ENCODE assay signal across 20 cellular contexts in the genomic region with DNA sequence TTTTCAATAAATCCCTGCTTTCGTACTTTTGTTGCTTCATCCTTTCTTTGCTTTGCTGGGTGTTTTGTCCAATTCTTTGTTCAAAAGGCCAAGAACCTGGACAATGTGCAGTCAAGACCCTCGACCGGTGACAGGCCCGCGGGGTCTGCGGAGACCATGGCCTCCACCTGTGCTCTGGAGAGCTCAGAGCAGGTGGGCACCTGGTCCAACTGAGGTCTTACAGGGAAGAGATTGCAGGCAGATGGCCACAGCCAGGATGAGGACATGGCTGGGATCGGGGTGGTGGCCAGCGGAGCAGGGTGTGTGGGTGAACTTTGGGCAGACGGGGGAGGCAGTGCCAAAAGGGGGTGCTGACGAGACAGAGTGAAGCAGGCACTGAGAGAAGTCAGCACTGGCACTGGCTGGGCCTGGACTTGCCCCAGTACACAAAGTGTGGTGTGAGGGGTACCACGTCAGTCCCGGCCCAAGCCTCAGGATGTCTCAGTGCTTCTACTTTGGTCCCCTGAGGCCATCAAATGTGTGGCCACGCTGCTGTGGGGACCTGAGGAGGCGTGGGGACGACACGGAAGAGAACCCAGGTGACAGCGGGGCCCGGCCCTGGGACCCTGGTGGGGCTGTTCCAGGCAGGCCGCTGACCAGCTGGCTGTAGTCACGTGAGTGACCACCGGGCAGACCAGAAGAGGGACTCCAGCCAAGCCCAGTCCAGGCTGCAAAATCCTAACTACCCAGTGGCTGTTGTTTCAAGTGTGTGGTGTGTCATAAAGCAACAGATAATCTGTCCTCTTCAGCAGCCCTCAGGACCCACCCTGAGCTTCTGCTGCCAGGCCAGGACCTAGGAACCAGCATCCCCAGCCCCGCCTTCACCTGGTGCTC. TPM values are rescaled to one million over a fixed set of nuclear protein-coding genes. Genes with fewer than 3 reads are reported as not detected.
DNase-seq lines count a peak whose midpoint lies in the region; ATAC-seq, FAIRE-seq and TF ChIP-seq lines count a peak whose summit lies in the region.
"Had no signal": no experiment of that assay in that cellular context is flagged by ENCODE, and none has a peak within 500 bp of the region (broad histone marks: within the 10 kb centered on the region; RNA-seq: fewer than 3 reads in every experiment).

No MANE protein-coding gene starts in this region.

- H3K36me3 ChIP-seq in right atrium auricular region: peaks cover 51% of the 10 kb centered on the region
- peaks cover 15 to 60% (median 45%) of the 10 kb centered on the region in 4 experiments for H3K36me3 ChIP-seq in H1 (ENCODE audit: control insufficient read depth in 2 of 4, insufficient read depth in 4 of 4, low read length in 3 of 4)
- H3K36me3 ChIP-seq in testis (ENCODE audit: low read depth, missing control alignments): no peaks in the 10 kb centered on the region

- no peak overlapping the region; the same call in 1 of the 2 replicates for H2BK5ac ChIP-seq in H1 (ENCODE audit: low read depth, low read length)

- no peak overlapping the region for H2BK20ac ChIP-seq in H1 (ENCODE audit: low read length)

- no peak overlapping the region for H3K23ac ChIP-seq in H1 (ENCODE audit: insufficient read length)

- H3K9me3 ChIP-seq in right atrium auricular region (no peaks in the 10 kb centered on the region), H1 (ENCODE audit: insufficient read depth in 2 of 2, low read depth in 1 of 2, low read length in 1 of 2) (no peaks in the 10 kb centered on the region), testis (no peaks in the 10 kb centered on the region)
- H3K9me3 ChIP-seq: BLaER1 had no signal

- H2BK120ac ChIP-seq in H1 (replicated peaks; ENCODE audit: low read depth, low read length): no peak overlapping the region

- peaks cover 8 to 45% of the 10 kb centered on the region in 2 experiments for H4K20me1 ChIP-seq in H1 (replicated peaks in 1 of 2; ENCODE audit: control insufficient read depth in 1 of 2, insufficient read depth in 2 of 2, low read length in 2 of 2)

- TF ChIP-seq CTCF in right atrium auricular region (IDR thresholded peaks at IDR 0.05) (no peak), H1 (IDR thresholded peaks at IDR 0.05; ENCODE audit: control extremely low read depth in 1 of 3, insufficient read depth in 1 of 3, low read depth in 1 of 3, low read length in 3 of 3) (no peak), nephron progenitor cell (IDR thresholded peaks at IDR 0.05) (no peak), testis (IDR thresholded peaks at IDR 0.05) (no peak)

- no peak for TF ChIP-seq RAD21 in H1 (IDR thresholded peaks at IDR 0.05 in 1 of 2, conservative IDR thresholded peaks at IDR 0.05 in 1 of 2; ENCODE audit: low read depth in 2 of 2, low read length in 2 of 2)

- intact Hi-C loops in left ventricle myocardium superior (cut with micrococcal nuclease) (no loop called here), testis (cut with DNase I; ENCODE audit: low total_unique reads) (no loop called here)

- no peak overlapping the region for H2BK12ac ChIP-seq in H1 (ENCODE audit: low read depth, low read length)

- H3K79me2 ChIP-seq in H1 (ENCODE audit: control insufficient read depth in 1 of 2, insufficient read depth in 2 of 2, low read length in 2 of 2): peaks cover 0 to 31% of the 10 kb centered on the region in 2 experiments; a peak in 3 of 4 replicates

- H3K4me3 Mint-ChIP-seq in nephron progenitor cell: no peak overlapping the region
- no peak overlapping the region for H3K4me3 Mint-ChIP-seq in activated CD8-positive, alpha-beta T cell treated with anti-CD3 and anti-CD28 coated beads, Interleukin-2, amount 10 ng/mL, durations not matched to agents 7 days and 5 days

- H3K4ac ChIP-seq in H1 (replicated peaks; ENCODE audit: insufficient read length, low read depth, low read length): no peak overlapping the region

- H3K27ac ChIP-seq in right atrium auricular region (no peak overlapping the region), H1 (ENCODE audit: low read depth, low read length) (no peak overlapping the region), testis (peak overlapping the region; percentile 26 to 32)
- H3K27ac ChIP-seq: BLaER1 had no signal

- peak overlapping the region; percentile 3 for H3K56ac ChIP-seq in H1 (replicated peaks; ENCODE audit: insufficient read length, low read depth, low read length)

- no peak overlapping the region for H3K14ac ChIP-seq in H1 (ENCODE audit: insufficient read length)

- no peak for TF ChIP-seq POLR2A in H1 (IDR thresholded peaks at IDR 0.05; ENCODE audit: control extremely low read depth in 1 of 2, low read depth in 2 of 2, low read length in 2 of 2)
- TF ChIP-seq POLR2A in testis (IDR thresholded peaks at IDR 0.05): no peak

- H2AK5ac ChIP-seq in H1 (ENCODE audit: low read depth, low read length): no peak overlapping the region

- H3K27me3 Mint-ChIP-seq in nephron progenitor cell (ENCODE audit: low read depth, poor library complexity): no peaks in the 10 kb centered on the region
- no peaks in the 10 kb centered on the region for H3K27me3 Mint-ChIP-seq in activated CD8-positive, alpha-beta T cell treated with anti-CD3 and anti-CD28 coated beads, Interleukin-2, amount 10 ng/mL, durations not matched to agents 7 days and 5 days (ENCODE audit: low read depth)

- H3K4me3 ChIP-seq in right atrium auricular region (no peak overlapping the region), H1 (ENCODE audit: extremely low read depth in 1 of 4, insufficient read depth in 2 of 4, low read depth in 3 of 4, low read length in 4 of 4) (no peak overlapping the region), testis (no peak overlapping the region)
- H3K4me3 ChIP-seq: BLaER1 had no signal

- DNase-seq in left ventricle myocardium superior (peak; percentile 21), right atrium auricular region (ENCODE audit: low spot score) (no peak), H1 (ENCODE audit: low read depth in 1 of 2, low spot score in 2 of 2) (no peak), nephron progenitor cell (no peak), testis (no peak)
- DNase-seq in activated CD8-positive, alpha-beta T cell treated with anti-CD3 and anti-CD28 coated beads, Interleukin-2, amount 10 ng/mL, durations not matched to agents 7 days and 5 days: no peak
- DNase-seq in activated CD4-positive, alpha-beta T cell treated with anti-CD3 and anti-CD28 coated beads, Interleukin-2, amount 50 U/mL, for 1 hour: no peak
- DNase-seq: DMS79 treated with DMSO at 0.1 percent for 48 hours, KG1, NCI-H1417 treated with DMSO at 0.1 percent for 48 hours, NCI-H2029, NCI-H2171 treated with DMSO at 0.1 percent for 48 hours, NCI-H774 had no signal

- no peak for TF ChIP-seq EP300 in H1 (IDR thresholded peaks at IDR 0.05; ENCODE audit: borderline replicate concordance in 1 of 2, low read depth in 2 of 2, low read length in 2 of 2)

- FAIRE-seq in H1 (lab: Jason Lieb, UNC): no peak
- FAIRE-seq: A204.1, D721Med had no signal

- POLR2A ChIA-PET in H1 (lab: Charles Lee; ENCODE audit: partially characterized antibody): no interaction called here
- POLR2A ChIA-PET in activated CD8-positive, alpha-beta T cell treated with anti-CD3 and anti-CD28 coated beads, Interleukin-2, amount 10 ng/mL, durations not matched to agents 7 days and 5 days (lab: Charles Lee): no interaction called here

- H3K27me3 ChIP-seq in right atrium auricular region (no peaks in the 10 kb centered on the region), H1 (replicated peaks in 1 of 4; ENCODE audit: control insufficient read depth in 3 of 4, extremely low read depth in 1 of 4, insufficient read depth in 3 of 4, low read length in 3 of 4) (no peaks in the 10 kb centered on the region), testis (no peaks in the 10 kb centered on the region)
- H3K27me3 ChIP-seq: BLaER1 had no signal

- H3K4me1 ChIP-seq in right atrium auricular region (peaks cover 0 to 26% of the 10 kb centered on the region in 2 donors), H1 (replicated peaks in 1 of 4; ENCODE audit: control insufficient read depth in 3 of 4, insufficient read depth in 4 of 4, low read length in 3 of 4) (peaks cover 0 to 16% (median 13%) of the 10 kb centered on the region in 4 experiments; a peak in 6 of 7 replicates), testis (peaks cover 19% of the 10 kb centered on the region)

- no peak overlapping the region for H2BK15ac ChIP-seq in H1 (ENCODE audit: low read length)

- H2AFZ ChIP-seq in H1 (ENCODE audit: low read length): no peak overlapping the region

- CTCF ChIA-PET in H1 (lab: Charles Lee; ENCODE audit: partially characterized antibody): interaction anchor here (0.8 to 3.1 kb wide), 4 partner anchors 14 to 289 kb away, joined by 3 to 8 read pairs (median 4); no protein-coding TSS in a partner anchor
- CTCF ChIA-PET in activated CD8-positive, alpha-beta T cell treated with anti-CD3 and anti-CD28 coated beads, Interleukin-2, amount 10 ng/mL, durations not matched to agents 7 days and 5 days (lab: Charles Lee): no interaction called here

- no peak overlapping the region for H3K4me2 ChIP-seq in H1 (ENCODE audit: insufficient read depth in 1 of 2, low read depth in 2 of 2, low read length in 2 of 2)
- H3K4me2 ChIP-seq: BLaER1 had no signal

- H3K18ac ChIP-seq in H1 (ENCODE audit: extremely low read depth, low read length): no peak overlapping the region

- no peak for ATAC-seq in left ventricle myocardium superior
- no peak for ATAC-seq in activated CD8-positive, alpha-beta T cell treated with anti-CD3 and anti-CD28 coated beads, Interleukin-2, amount 10 ng/mL, durations not matched to agents 7 days and 5 days
- ATAC-seq in HG02642 (IDR thresholded peaks at IDR 0.05; ENCODE audit: poor library complexity, unreplicated experiment): no peak

- no peak overlapping the region for H4K91ac ChIP-seq in H1 (replicated peaks; ENCODE audit: insufficient read length, low read length)

- peaks cover 23% of the 10 kb centered on the region for H3K79me1 ChIP-seq in H1 (ENCODE audit: low read depth, low read length)

- H3K27ac Mint-ChIP-seq in nephron progenitor cell: peak overlapping the region; percentile 31
- H3K27ac Mint-ChIP-seq in activated CD8-positive, alpha-beta T cell treated with anti-CD3 and anti-CD28 coated beads, Interleukin-2, amount 10 ng/mL, durations not matched to agents 7 days and 5 days: no peak overlapping the region

- no peak overlapping the region for H4K8ac ChIP-seq in H1 (ENCODE audit: extremely low read depth, insufficient read depth, low read length)

- peaks cover 29% of the 10 kb centered on the region for H3K36me3 Mint-ChIP-seq in nephron progenitor cell (ENCODE audit: low read depth)
- H3K36me3 Mint-ChIP-seq in activated CD8-positive, alpha-beta T cell treated with anti-CD3 and anti-CD28 coated beads, Interleukin-2, amount 10 ng/mL, durations not matched to agents 7 days and 5 days (ENCODE audit: low read depth): no peaks in the 10 kb centered on the region

- H3K9me3 Mint-ChIP-seq in nephron progenitor cell: no peaks in the 10 kb centered on the region
- H3K9me3 Mint-ChIP-seq in activated CD8-positive, alpha-beta T cell treated with anti-CD3 and anti-CD28 coated beads, Interleukin-2, amount 10 ng/mL, durations not matched to agents 7 days and 5 days (ENCODE audit: insufficient read depth): no peaks in the 10 kb centered on the region
- H3K9me3 Mint-ChIP-seq: CD8-positive, alpha-beta memory T cell had no signal

- no peak overlapping the region; a peak in 2 of 7 replicates for H3K9ac ChIP-seq in H1 (replicated peaks in 1 of 4; ENCODE audit: extremely low read depth in 1 of 4, low read depth in 3 of 4, low read length in 3 of 4)
- H3K9ac ChIP-seq: BLaER1 had no signal

- H3K4me1 Mint-ChIP-seq in nephron progenitor cell: peaks cover 22% of the 10 kb centered on the region
- peaks cover 17% of the 10 kb centered on the region for H3K4me1 Mint-ChIP-seq in activated CD8-positive, alpha-beta T cell treated with anti-CD3 and anti-CD28 coated beads, Interleukin-2, amount 10 ng/mL, durations not matched to agents 7 days and 5 days (ENCODE audit: low read depth)

- H3K23me2 ChIP-seq in H1 (ENCODE audit: low read depth, low read length): peaks cover 13% of the 10 kb centered on the region

- WGBS in H1 (ENCODE audit: extremely low coverage in 1 of 2, insufficient coverage in 1 of 2, insufficient read length in 1 of 2, insufficient replicate concordance in 2 of 2, low coverage in 1 of 2, low lambda C conversion rate in 2 of 2, missing lambda C conversion rate in 1 of 2), 2 experiments: 90% methylated on average over 22 of the region's 22 CpGs; no CpG with 5 or more reads in 1 of the 2 experiments
- 80 to 86% methylated on average over 16 to 22 of the region's 22 CpGs for WGBS in testis, 2 donors

- no peak overlapping the region for H4K5ac ChIP-seq in H1 (ENCODE audit: insufficient read length, low read depth, low read length)

RNA-seq across cellular contexts. Expression of gene CCDC27, which starts 10.4 kb away (rescaled TPM):
- total RNA-seq in left ventricle myocardium superior (not detected), right atrium auricular region (not detected), testis (10 to 100 TPM; 10.6 to 18.3 TPM)
- not detected in 2 replicates for total RNA-seq in H1 (2021; fragmentation: NEBNext Ultra II Directional; extraction: Animal tissue kit (Norgen Biotek cat#: 25700))
- polyA plus RNA-seq in H1 (2011; rRNA removed) (0.15 and 0.17 TPM in 2 replicates), testis (ENCODE audit: insufficient read depth, low read depth, low replicate concordance) (28.4 TPM)
- polyA plus RNA-seq in H1 (2011; cell fraction: cytosol; rRNA removed): 0.12 TPM
- 0.26 TPM for polyA plus RNA-seq in H1 (2011; cell fraction: nucleus; rRNA removed)
- polyA plus RNA-seq in H1 (2012, experiment 1 of 2): 0.08 to 0.36 TPM (median 0.20 TPM) in 4 replicates
- polyA plus RNA-seq in H1 (2012, experiment 2 of 2): not detected
- polyA plus RNA-seq in H1 (2013, experiment 1 of 2): 0.04 TPM
- 0.06 TPM for polyA plus RNA-seq in H1 (2013, experiment 2 of 2)
- 0.12 and 0.25 TPM in 2 replicates for polyA minus RNA-seq in H1 (2011; rRNA and poly(A)+ RNA removed)
- not detected for polyA minus RNA-seq in H1 (2011; cell fraction: cytosol; rRNA and poly(A)+ RNA removed)
- 0.20 TPM for polyA minus RNA-seq in H1 (2011; cell fraction: nucleus; rRNA and poly(A)+ RNA removed)
- total RNA-seq in activated CD8-positive, alpha-beta T cell treated with anti-CD3 and anti-CD28 coated beads, Interleukin-2, amount 10 ng/mL, durations not matched to agents 7 days and 5 days: not detected
- total RNA-seq: CD8-positive, alpha-beta memory T cell; G401; NCI-H460 had no signal
- polyA plus RNA-seq: CD8-positive, alpha-beta memory T cell had no signal

RNA-seq across cellular contexts. Expression of gene SMIM1, which starts 30.7 kb away (rescaled TPM):
- total RNA-seq in left ventricle myocardium superior: 15.3 TPM
- 10 to 100 TPM; 40.4 to 54.6 TPM for total RNA-seq in right atrium auricular region
- total RNA-seq in H1 (2021; fragmentation: NEBNext Ultra II Directional; extraction: Animal tissue kit (Norgen Biotek cat#: 25700)): 6.1 and 7.7 TPM in 2 replicates
- polyA plus RNA-seq in H1 (2011; rRNA removed): 9.7 and 12.1 TPM in 2 replicates
- polyA plus RNA-seq in H1 (2011; cell fraction: cytosol; rRNA removed): 6.3 TPM
- 4.4 TPM for polyA plus RNA-seq in H1 (2011; cell fraction: nucleus; rRNA removed)
- polyA plus RNA-seq in H1 (2012, experiment 1 of 2): 2.5 to 6.1 TPM (median 4.8 TPM) in 3 of 4 replicates, not detected in the other
- 8.5 TPM for polyA plus RNA-seq in H1 (2012, experiment 2 of 2)
- 4.4 TPM for polyA plus RNA-seq in H1 (2013, experiment 1 of 2)
- polyA plus RNA-seq in H1 (2013, experiment 2 of 2): 4.2 TPM
- polyA minus RNA-seq in H1 (2011; rRNA and poly(A)+ RNA removed): 0.60 TPM in 1 of 2 replicates, not detected in the other
- 18.3 TPM for polyA minus RNA-seq in H1 (2011; cell fraction: cytosol; rRNA and poly(A)+ RNA removed)
- 9.5 TPM for polyA minus RNA-seq in H1 (2011; cell fraction: nucleus; rRNA and poly(A)+ RNA removed)
- total RNA-seq in testis: 100 to 1,000 TPM; 205 to 213 TPM
- 92.9 TPM for polyA plus RNA-seq in testis (ENCODE audit: insufficient read depth, low read depth, low replicate concordance)
- not detected for total RNA-seq in activated CD8-positive, alpha-beta T cell treated with anti-CD3 and anti-CD28 coated beads, Interleukin-2, amount 10 ng/mL, durations not matched to agents 7 days and 5 days
- total RNA-seq: NCI-H460 had no signal

RNA-seq across cellular contexts. Expression of gene LRRC47, which starts 54.5 kb away (rescaled TPM):
- total RNA-seq in left ventricle myocardium superior (57.5 TPM), right atrium auricular region (10 to 100 TPM; 31.7 to 33.6 TPM), testis (10 to 100 TPM; 45.9 to 46.6 TPM)
- total RNA-seq in H1 (2021; fragmentation: NEBNext Ultra II Directional; extraction: Animal tissue kit (Norgen Biotek cat#: 25700)): 82.4 and 82.5 TPM in 2 replicates
- polyA plus RNA-seq in H1 (2011; rRNA removed) (38.3 and 47.1 TPM in 2 replicates), testis (ENCODE audit: insufficient read depth, low read depth, low replicate concordance) (27.6 TPM)
- polyA plus RNA-seq in H1 (2011; cell fraction: cytosol; rRNA removed): 43.1 TPM
- 36.4 TPM for polyA plus RNA-seq in H1 (2011; cell fraction: nucleus; rRNA removed)
- 46.2 to 49.1 TPM (median 47.6 TPM) in 4 replicates for polyA plus RNA-seq in H1 (2012, experiment 1 of 2)
- polyA plus RNA-seq in H1 (2012, experiment 2 of 2): 29.4 TPM
- 33.3 TPM for polyA plus RNA-seq in H1 (2013, experiment 1 of 2)
- 31.7 TPM for polyA plus RNA-seq in H1 (2013, experiment 2 of 2)
- 15.4 and 15.8 TPM in 2 replicates for polyA minus RNA-seq in H1 (2011; rRNA and poly(A)+ RNA removed)
- polyA minus RNA-seq in H1 (2011; cell fraction: cytosol; rRNA and poly(A)+ RNA removed): 27.0 TPM
- 21.5 TPM for polyA minus RNA-seq in H1 (2011; cell fraction: nucleus; rRNA and poly(A)+ RNA removed)
- total RNA-seq in activated CD8-positive, alpha-beta T cell treated with anti-CD3 and anti-CD28 coated beads, Interleukin-2, amount 10 ng/mL, durations not matched to agents 7 days and 5 days: 10 to 100 TPM; 36.4 to 39.5 TPM

Comparison
In these comparisons a context has a peak if more than half of its experiments do, and no peak if none do; other contexts are left out.
1. H3K27ac ChIP-seq: peak in testis (2 of 2); none in right atrium auricular region (0 of 2) and H1 (single experiment).
2. RNA of gene CCDC27, which starts 10.4 kb away (total RNA-seq): 10.6 to 18.3 TPM in testis; not detected in H1, not detected in left ventricle myocardium superior (single experiment), not detected in right atrium auricular region and not detected in activated CD8-positive, alpha-beta T cell treated with anti-CD3 and anti-CD28 coated beads, Interleukin-2, amount 10 ng/mL, durations not matched to agents 7 days and 5 days; every median in the first group is over 10 times any median in the second.